1 cellular context compared by ENCODE assay signal in genomic region chr16:66551788-66552287, GRCh38.
TF ChIP-seq lines count a peak whose summit lies in the region.

No MANE protein-coding gene starts in this region.

TF ChIP-seq in liver, 16 proteins besides CTCF, POLR2A, EP300 and RAD21 (continued from another document):
- TF ChIP-seq ATF3 (IDR thresholded peaks at IDR 0.05), result no peak
TF ChIP-seq in liver: peak in this region for 0.
